In genomic region chr1:119139393-119139792, GRCh38 we compare ENCODE assay signal across 8 cellular contexts. TPM values are rescaled to one million over a fixed set of nuclear protein-coding genes. Genes with fewer than 3 reads are reported as not detected.
A peak's percentile ranks its signal among the peaks of the same experiment; 100 is the strongest.
DNase-seq lines count a peak whose midpoint lies in the region; ATAC-seq and TF ChIP-seq lines count a peak whose summit lies in the region.

No MANE protein-coding gene starts in this region.

- H3K36me3 ChIP-seq in BLaER1 (0 out of 2 replicates have a peak, but pooled peaks cover 1% of the 10 kb centered on the region), Loucy (ENCODE audit: insufficient read depth, low read length) (no peaks in the 10 kb centered on the region), body of pancreas (replicated peaks in 1 of 2; ENCODE audit: insufficient read depth in 1 of 2, low read depth in 2 of 2) (no peaks in the 10 kb centered on the region)

- no peaks in the 10 kb centered on the region for H4K20me1 ChIP-seq in BLaER1
- H4K20me1 ChIP-seq in Loucy (ENCODE audit: insufficient read depth, low read length, poor library complexity, severe bottlenecking) = no peaks in the 10 kb centered on the region

- H3K27ac ChIP-seq in BLaER1 = no peak overlapping the region
- H3K27ac ChIP-seq in body of pancreas = peak overlapping the region; percentile 92 to 99 (median 98)

- H3K9me3 ChIP-seq in BLaER1 = no peaks in the 10 kb centered on the region
- no peaks in the 10 kb centered on the region for H3K9me3 ChIP-seq in Loucy (ENCODE audit: insufficient read depth, low read depth, low read length)
- no peaks in the 10 kb centered on the region for H3K9me3 ChIP-seq in body of pancreas

- 31 to 33% methylated on average over 5 of the region's 5 CpGs for WGBS in body of pancreas, 2 donors

- H3K4me1 Mint-ChIP-seq in natural killer cell (no peaks in the 10 kb centered on the region), mesothelial cell of epicardium (peaks cover 20% of the 10 kb centered on the region)

- peak; percentile 21 for ATAC-seq in GM18858 (IDR thresholded peaks at IDR 0.05; ENCODE audit: unreplicated experiment)
- ATAC-seq in body of pancreas = no peak
- ATAC-seq in natural killer cell = peak; percentile 52 to 75 (median 62)

- H3K27me3 Mint-ChIP-seq in natural killer cell (ENCODE audit: low read depth in 2 of 2) (no peaks in the 10 kb centered on the region), mesothelial cell of epicardium (ENCODE audit: low read depth) (no peaks in the 10 kb centered on the region)

- no peak overlapping the region for H3K27ac Mint-ChIP-seq in natural killer cell
- H3K27ac Mint-ChIP-seq in mesothelial cell of epicardium = no peak overlapping the region

- H3K4me2 ChIP-seq in BLaER1 (peak overlapping the region; percentile 91), Loucy (ENCODE audit: low read depth, low read length, poor library complexity, severe bottlenecking) (peak overlapping the region; percentile 84)

- no peak for DNase-seq in body of pancreas
- peak; percentile 48 for DNase-seq in natural killer cell
- DNase-seq in GOT3 (lab: John Stamatoyannopoulos, UW) = no peak
- DNase-seq in NCI-H510A (lab: John Stamatoyannopoulos, UW) = no peak
- no peak for DNase-seq in mesothelial cell of epicardium (ENCODE audit: low spot score in 2 of 2, unreplicated experiment in 2 of 2)

- H3K79me2 ChIP-seq in Loucy (ENCODE audit: insufficient read depth, low read length) = peaks cover 22% of the 10 kb centered on the region

- H3K27me3 ChIP-seq in BLaER1 = no peaks in the 10 kb centered on the region
- H3K27me3 ChIP-seq in Loucy (ENCODE audit: insufficient read depth, low read length, poor library complexity, severe bottlenecking) = no peaks in the 10 kb centered on the region
- H3K27me3 ChIP-seq in body of pancreas = no peaks in the 10 kb centered on the region

- intact Hi-C loops in body of pancreas (cut with DNase I) = no loop called here
- intact Hi-C loops in natural killer cell (cut with micrococcal nuclease) = no loop called here

- no peak for TF ChIP-seq POLR2A in body of pancreas (IDR thresholded peaks at IDR 0.05)

- H3K9ac ChIP-seq in BLaER1 = peak overlapping the region; percentile 94; the same call in 1 of the 2 replicates
- H3K9ac ChIP-seq in Loucy (ENCODE audit: low read depth, low read length, poor library complexity, severe bottlenecking) = peak overlapping the region; percentile 83

- peak overlapping the region; percentile 73 for H3K4me3 ChIP-seq in BLaER1
- peak overlapping the region; percentile 77 for H3K4me3 ChIP-seq in Loucy (ENCODE audit: low read length, poor library complexity, severe bottlenecking)
- no peak overlapping the region for H3K4me3 ChIP-seq in body of pancreas

- TF ChIP-seq CTCF in Loucy (conservative IDR thresholded peaks at IDR 0.05; ENCODE audit: low read length) = no peak
- TF ChIP-seq CTCF in body of pancreas (IDR thresholded peaks at IDR 0.05) = no peak
- TF ChIP-seq CTCF in natural killer cell (IDR thresholded peaks at IDR 0.05) = no peak
- TF ChIP-seq CTCF in mesothelial cell of epicardium (IDR thresholded peaks at IDR 0.05; ENCODE audit: unreplicated experiment) = no peak

- peaks cover 24% of the 10 kb centered on the region for H3K4me1 ChIP-seq in BLaER1
- peaks cover 50% of the 10 kb centered on the region for H3K4me1 ChIP-seq in Loucy (ENCODE audit: insufficient read depth, low read length, poor library complexity, severe bottlenecking)
- H3K4me1 ChIP-seq in body of pancreas = peaks cover 21% of the 10 kb centered on the region

- H3F3A ChIP-seq in Loucy (ENCODE audit: low read depth) = no peaks in the 10 kb centered on the region

- H3K36me3 Mint-ChIP-seq in natural killer cell (no peaks in the 10 kb centered on the region), mesothelial cell of epicardium (peaks cover 4% of the 10 kb centered on the region)

- H2AFZ ChIP-seq in Loucy (ENCODE audit: low read length) = peak overlapping the region; percentile 90

- H3K4me3 Mint-ChIP-seq in natural killer cell (no peak overlapping the region), mesothelial cell of epicardium (no peak overlapping the region)

- H3K9me3 Mint-ChIP-seq in natural killer cell (no peaks in the 10 kb centered on the region), mesothelial cell of epicardium (no peaks in the 10 kb centered on the region)

- H3K9me2 ChIP-seq in Loucy (replicated peaks; ENCODE audit: low read depth, low read length) = no peaks in the 10 kb centered on the region

RNA-seq across cellular contexts. Expression of gene WARS2, which starts 1.1 kb away (rescaled TPM):
- total RNA-seq in body of pancreas (10 to 100 TPM in 1 of 2 donors, 1 to 10 TPM in 1; 4.9 to 11.7 TPM), natural killer cell (10 to 100 TPM; 24.3 to 46.3 (median 41.0) TPM), mesothelial cell of epicardium (15.3 to 19.1 TPM (median 18.7 TPM) in 3 replicates)

Comparison
In these comparisons a context has a peak if more than half of its experiments do, and no peak if none do; other contexts are left out.
1. H3K4me3 ChIP-seq: peak in BLaER1 (single experiment) and Loucy (single experiment); none in body of pancreas (0 of 2).